8 cellular contexts compared by ENCODE assay signal in the genomic region with DNA sequence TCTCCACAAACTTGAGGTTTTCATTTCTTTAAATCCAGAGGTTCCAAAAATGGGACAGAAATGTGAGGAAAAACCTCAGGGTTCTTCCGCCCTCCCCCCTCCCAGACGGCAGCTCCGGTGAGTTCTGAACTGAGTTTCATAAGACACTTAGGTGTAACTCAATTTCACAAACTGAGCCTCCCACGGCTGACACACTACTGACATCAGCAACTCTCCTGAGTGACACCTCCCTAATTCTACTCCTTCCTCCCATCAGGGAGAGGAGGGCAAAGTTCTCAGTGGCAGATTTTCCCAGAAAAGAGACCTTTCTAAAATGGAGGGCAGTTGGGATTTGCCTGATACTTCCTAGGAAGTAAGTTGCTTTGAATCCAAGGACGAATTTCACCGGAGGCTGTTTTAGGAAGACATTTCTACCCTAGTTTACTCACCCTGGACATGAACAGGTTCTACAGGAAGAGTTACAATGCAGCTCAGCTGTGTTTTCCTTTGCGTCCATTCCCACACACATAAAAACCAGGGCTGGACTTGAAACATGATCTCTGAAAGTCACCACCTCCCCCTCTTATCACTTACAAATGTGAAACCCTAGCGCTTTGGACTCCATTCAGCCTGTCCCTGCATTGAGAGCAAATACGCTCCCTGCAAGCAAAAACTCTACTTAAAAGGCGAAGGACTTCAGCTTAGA.
DNase-seq lines count a peak whose midpoint lies in the region; ATAC-seq, FAIRE-seq and TF ChIP-seq lines count a peak whose summit lies in the region.

No MANE protein-coding gene starts in this region.

- peak overlapping the region; percentile 75 for H2AFZ ChIP-seq in trophoblast cell (ENCODE audit: insufficient read depth, low read length, poor library complexity)

- H3K79me2 ChIP-seq in trophoblast cell (ENCODE audit: control insufficient read depth, insufficient read depth, low read length, poor library complexity): peaks cover 2% of the 10 kb centered on the region

- peak; percentile 81 for DNase-seq in activated CD8-positive, alpha-beta memory T cell treated with anti-CD3 and anti-CD28 coated beads, Interleukin-2, amount 10 ng/mL, durations not matched to agents 7 days and 5 days
- DNase-seq in activated CD8-positive, alpha-beta memory T cell treated with anti-CD3 and anti-CD28 coated beads, Interleukin-2, amount 50 U/mL, for 4 hours: no peak
- DNase-seq in activated T-cell treated with anti-CD3 and anti-CD28 coated beads, Interleukin-2, amount 50 U/mL, for 24 hours: peak; percentile 57
- DNase-seq in foreskin fibroblast (peak; percentile 48 to 73), trophoblast cell (peak; percentile 91 to 94), cerebellar cortex (ENCODE audit: low spot score) (no peak), GM12892 (ENCODE audit: insufficient read length) (no peak)

- no CpG with 5 or more reads among the region's 10 CpGs for WGBS in trophoblast cell (ENCODE audit: extremely low coverage, insufficient coverage, insufficient read length)

- H3K14ac ChIP-seq in trophoblast cell (ENCODE audit: low read length): peak overlapping the region; percentile 27

- no peak overlapping the region for H4K12ac ChIP-seq in trophoblast cell (ENCODE audit: low read depth, low read length)

- H3K4me1 Mint-ChIP-seq in activated CD8-positive, alpha-beta memory T cell treated with anti-CD3 and anti-CD28 coated beads, Interleukin-2, amount 10 ng/mL, durations not matched to agents 7 days and 5 days: peaks cover 75% of the 10 kb centered on the region
- H3K4me1 Mint-ChIP-seq in activated T-cell treated with anti-CD3 and anti-CD28 coated beads, Interleukin-2, amount 50 U/mL, for 24 hours (ENCODE audit: low read depth): peaks cover 74% of the 10 kb centered on the region

- H4K91ac ChIP-seq in trophoblast cell (ENCODE audit: low read depth, low read length): peak overlapping the region; percentile 72

- peaks cover 38% of the 10 kb centered on the region for H3K36me3 Mint-ChIP-seq in activated CD8-positive, alpha-beta memory T cell treated with anti-CD3 and anti-CD28 coated beads, Interleukin-2, amount 10 ng/mL, durations not matched to agents 7 days and 5 days
- peaks cover 39% of the 10 kb centered on the region for H3K36me3 Mint-ChIP-seq in activated T-cell treated with anti-CD3 and anti-CD28 coated beads, Interleukin-2, amount 50 U/mL, for 24 hours (ENCODE audit: low read depth)

- peak overlapping the region; percentile 8 for H2BK12ac ChIP-seq in trophoblast cell (ENCODE audit: low read length)

- H3K23ac ChIP-seq in trophoblast cell (ENCODE audit: low read length): no peak overlapping the region

- FAIRE-seq in GM12892 (lab: Jason Lieb, UNC): no peak

- CTCF ChIA-PET in activated CD8-positive, alpha-beta memory T cell treated with anti-CD3 and anti-CD28 coated beads, Interleukin-2, amount 10 ng/mL, durations not matched to agents 7 days and 5 days (lab: Charles Lee): interaction anchor here (1.2 to 3.8 kb wide), 7 partner anchors 9 to 106 kb away, joined by 5 to 38 read pairs (median 8); no protein-coding TSS in a partner anchor

- H3K79me1 ChIP-seq in trophoblast cell (ENCODE audit: low read length): peaks cover 16% of the 10 kb centered on the region

- H3K4me3 ChIP-seq in foreskin fibroblast (ENCODE audit: low read depth in 1 of 2, low read length in 2 of 2): peak overlapping the region; percentile 1 to 32
- peak overlapping the region; percentile 47 for H3K4me3 ChIP-seq in trophoblast cell (ENCODE audit: low read depth, low read length)

- no peaks in the 10 kb centered on the region for H3K9me3 Mint-ChIP-seq in activated CD8-positive, alpha-beta memory T cell treated with anti-CD3 and anti-CD28 coated beads, Interleukin-2, amount 10 ng/mL, durations not matched to agents 7 days and 5 days (ENCODE audit: low read depth)
- no peaks in the 10 kb centered on the region for H3K9me3 Mint-ChIP-seq in activated T-cell treated with anti-CD3 and anti-CD28 coated beads, Interleukin-2, amount 50 U/mL, for 24 hours

- no peak for TF ChIP-seq POLR2A in GM12892 (IDR thresholded peaks at IDR 0.05; ENCODE audit: low read depth, low read length)

- peak overlapping the region; percentile 78 for H4K8ac ChIP-seq in trophoblast cell (ENCODE audit: low read depth, low read length)

- H3K27ac ChIP-seq in trophoblast cell (ENCODE audit: low read depth, low read length): peak overlapping the region; percentile 93

- no peaks in the 10 kb centered on the region for H3K9me3 ChIP-seq in trophoblast cell (ENCODE audit: insufficient read depth, low read depth, low read length)

- H3K4ac ChIP-seq in trophoblast cell (ENCODE audit: low read depth, low read length): peak overlapping the region; percentile 1

- H3K4me2 ChIP-seq in trophoblast cell (ENCODE audit: low read length): peak overlapping the region; percentile 73

- peak; percentile 40 for ATAC-seq in activated CD8-positive, alpha-beta memory T cell treated with anti-CD3 and anti-CD28 coated beads, Interleukin-2, amount 10 ng/mL, durations not matched to agents 7 days and 5 days
- no peak for ATAC-seq in HG02588 (IDR thresholded peaks at IDR 0.05; ENCODE audit: unreplicated experiment)

- peaks cover 0 to 4% of the 10 kb centered on the region in 2 experiments for H3K36me3 ChIP-seq in trophoblast cell (ENCODE audit: control insufficient read depth in 1 of 2, insufficient read depth in 2 of 2, low read length in 2 of 2)

- no peak overlapping the region for H3K9ac ChIP-seq in trophoblast cell (ENCODE audit: low read length)

- H3K27me3 Mint-ChIP-seq in activated CD8-positive, alpha-beta memory T cell treated with anti-CD3 and anti-CD28 coated beads, Interleukin-2, amount 10 ng/mL, durations not matched to agents 7 days and 5 days: no peaks in the 10 kb centered on the region
- H3K27me3 Mint-ChIP-seq in activated T-cell treated with anti-CD3 and anti-CD28 coated beads, Interleukin-2, amount 50 U/mL, for 24 hours: no peaks in the 10 kb centered on the region

- H3K4me3 Mint-ChIP-seq in activated CD8-positive, alpha-beta memory T cell treated with anti-CD3 and anti-CD28 coated beads, Interleukin-2, amount 10 ng/mL, durations not matched to agents 7 days and 5 days: peak overlapping the region; percentile 98
- H3K4me3 Mint-ChIP-seq in activated T-cell treated with anti-CD3 and anti-CD28 coated beads, Interleukin-2, amount 50 U/mL, for 24 hours: peak overlapping the region; percentile 84

- H3K27me3 ChIP-seq in trophoblast cell (ENCODE audit: insufficient read depth, low read length): no peaks in the 10 kb centered on the region

- no peak for TF ChIP-seq CTCF in foreskin fibroblast (IDR thresholded peaks at IDR 0.05; ENCODE audit: low read depth, low read length)

- H2BK5ac ChIP-seq in trophoblast cell (ENCODE audit: low read depth, low read length, poor library complexity): peak overlapping the region; percentile 90

- peak overlapping the region; percentile 96 for H3K27ac Mint-ChIP-seq in activated CD8-positive, alpha-beta memory T cell treated with anti-CD3 and anti-CD28 coated beads, Interleukin-2, amount 10 ng/mL, durations not matched to agents 7 days and 5 days
- H3K27ac Mint-ChIP-seq in activated T-cell treated with anti-CD3 and anti-CD28 coated beads, Interleukin-2, amount 50 U/mL, for 24 hours: peak overlapping the region; percentile 99

- peaks cover 7 to 19% of the 10 kb centered on the region in 2 experiments for H3K4me1 ChIP-seq in trophoblast cell (ENCODE audit: control insufficient read depth in 1 of 2, insufficient read depth in 2 of 2, low read length in 2 of 2)

- H2AK5ac ChIP-seq in trophoblast cell (ENCODE audit: low read length): no peak overlapping the region

- peak overlapping the region; percentile 86 for H2BK120ac ChIP-seq in trophoblast cell (ENCODE audit: insufficient read depth, low read length, poor library complexity)

- peak overlapping the region; percentile 72 for H3K18ac ChIP-seq in trophoblast cell (ENCODE audit: low read length)

Comparison
In these comparisons a context has a peak if more than half of its experiments do, and no peak if none do; other contexts are left out.
1. DNase-seq: peak in activated CD8-positive, alpha-beta memory T cell treated with anti-CD3 and anti-CD28 coated beads, Interleukin-2, amount 10 ng/mL, durations not matched to agents 7 days and 5 days (single experiment), activated T-cell treated with anti-CD3 and anti-CD28 coated beads, Interleukin-2, amount 50 U/mL, for 24 hours (single experiment), foreskin fibroblast (2 of 2) and trophoblast cell (2 of 2); none in activated CD8-positive, alpha-beta memory T cell treated with anti-CD3 and anti-CD28 coated beads, Interleukin-2, amount 50 U/mL, for 4 hours (single experiment), cerebellar cortex (single experiment) and GM12892 (single experiment).